In the genomic region with DNA sequence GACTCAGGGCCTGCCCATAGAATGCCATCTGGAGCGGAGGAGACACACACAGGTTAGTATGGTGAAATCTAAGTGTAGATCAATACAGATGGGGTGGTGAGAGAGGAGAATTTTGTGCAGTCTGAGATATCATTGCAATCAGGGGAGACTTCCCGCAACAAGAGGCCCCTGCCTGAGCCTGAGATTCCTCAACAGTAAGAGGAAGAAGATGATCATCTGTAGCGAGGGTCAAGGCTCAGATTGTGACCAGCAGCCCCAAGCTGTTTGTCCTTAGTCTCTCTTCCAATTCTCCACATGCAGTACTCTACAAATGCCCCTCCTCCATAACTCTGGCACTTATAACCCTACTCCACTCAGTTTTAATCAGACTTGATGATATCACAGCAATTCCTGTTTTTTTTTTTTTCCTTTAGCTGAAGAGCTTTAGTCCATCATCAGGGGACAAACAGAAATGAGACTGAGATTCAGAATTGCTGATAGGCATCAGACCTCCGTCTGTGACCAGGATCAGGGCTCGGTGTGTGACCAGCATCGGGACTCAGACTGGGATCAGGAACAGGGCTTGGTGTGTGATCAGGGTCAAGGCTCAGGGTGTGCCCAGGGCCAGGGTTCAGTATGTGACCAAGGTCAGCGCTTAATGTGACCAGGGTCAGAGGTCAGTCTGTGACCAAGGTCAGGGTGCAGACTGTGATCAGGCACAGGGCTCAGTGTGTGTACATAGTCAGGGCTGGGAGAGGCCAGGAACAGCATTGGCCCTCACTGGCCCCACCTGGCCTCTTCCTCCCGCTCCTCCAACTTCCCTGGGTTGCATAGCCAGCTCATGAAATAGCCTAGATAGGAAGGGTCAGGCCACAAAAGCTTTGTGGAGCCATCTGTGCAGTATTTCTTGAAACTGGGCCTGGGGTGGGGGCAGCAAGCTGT, we compare ENCODE assay signal across 2 cellular contexts.
TF ChIP-seq lines count a peak whose summit lies in the region.

No MANE protein-coding gene starts in this region.

TF ChIP-seq in A549, 52 proteins besides CTCF, POLR2A, EP300 and RAD21:
- TF ChIP-seq HOXA7 (CRISPR knock-in tag; IDR thresholded peaks at IDR 0.05) (no peak), HEYL (CRISPR knock-in tag; IDR thresholded peaks at IDR 0.05) (no peak), CHD2 (IDR thresholded peaks at IDR 0.05; ENCODE audit: low read length, partially characterized antibody) (no peak), FOSL2 (IDR thresholded peaks at IDR 0.05) (no peak), FOSL2 (CRISPR knock-in tag; IDR thresholded peaks at IDR 0.05) (no peak), RNF2 (IDR thresholded peaks at IDR 0.05; ENCODE audit: borderline replicate concordance, low read depth) (no peak), HOXB13 (CRISPR knock-in tag; IDR thresholded peaks at IDR 0.05; ENCODE audit: low read depth) (no peak), EHMT2 (IDR thresholded peaks at IDR 0.05; ENCODE audit: low read depth) (no peak), TP53 (CRISPR knock-in tag; IDR thresholded peaks at IDR 0.05) (no peak), CEBPB (IDR thresholded peaks at IDR 0.05) (no peak), JUNB (IDR thresholded peaks at IDR 0.05) (no peak), TFCP2L1 (CRISPR knock-in tag; IDR thresholded peaks at IDR 0.05) (no peak), CBX2 (IDR thresholded peaks at IDR 0.05; ENCODE audit: borderline replicate concordance, low read depth) (no peak), CHD4 (IDR thresholded peaks at IDR 0.05; ENCODE audit: borderline replicate concordance) (no peak), CBX8 (IDR thresholded peaks at IDR 0.05) (no peak)
- TF ChIP-seq, protein P1, sequence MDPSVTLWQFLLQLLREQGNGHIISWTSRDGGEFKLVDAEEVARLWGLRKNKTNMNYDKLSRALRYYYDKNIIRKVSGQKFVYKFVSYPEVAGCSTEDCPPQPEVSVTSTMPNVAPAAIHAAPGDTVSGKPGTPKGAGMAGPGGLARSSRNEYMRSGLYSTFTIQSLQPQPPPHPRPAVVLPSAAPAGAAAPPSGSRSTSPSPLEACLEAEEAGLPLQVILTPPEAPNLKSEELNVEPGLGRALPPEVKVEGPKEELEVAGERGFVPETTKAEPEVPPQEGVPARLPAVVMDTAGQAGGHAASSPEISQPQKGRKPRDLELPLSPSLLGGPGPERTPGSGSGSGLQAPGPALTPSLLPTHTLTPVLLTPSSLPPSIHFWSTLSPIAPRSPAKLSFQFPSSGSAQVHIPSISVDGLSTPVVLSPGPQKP (IDR thresholded peaks at IDR 0.05; ENCODE audit: low read depth, low read length): no peak
- TF ChIP-seq, protein P2, sequence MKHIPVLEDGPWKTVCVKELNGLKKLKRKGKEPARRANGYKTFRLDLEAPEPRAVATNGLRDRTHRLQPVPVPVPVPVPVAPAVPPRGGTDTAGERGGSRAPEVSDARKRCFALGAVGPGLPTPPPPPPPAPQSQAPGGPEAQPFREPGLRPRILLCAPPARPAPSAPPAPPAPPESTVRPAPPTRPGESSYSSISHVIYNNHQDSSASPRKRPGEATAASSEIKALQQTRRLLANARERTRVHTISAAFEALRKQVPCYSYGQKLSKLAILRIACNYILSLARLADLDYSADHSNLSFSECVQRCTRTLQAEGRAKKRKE (CRISPR knock-in tag; IDR thresholded peaks at IDR 0.05; ENCODE audit: low read depth): no peak
TF ChIP-seq in A549: peak in this region for 0.

TF ChIP-seq in IMR-90, 13 proteins besides CTCF, POLR2A, EP300 and RAD21:
- TF ChIP-seq BHLHE40 (IDR thresholded peaks at IDR 0.05; ENCODE audit: low read depth, low read length): no peak
